Comparison of ENCODE assay signal across 32 cellular contexts in genomic region chr4:94415448-94415847, GRCh38. TPM values are rescaled to one million over a fixed set of nuclear protein-coding genes. Genes with fewer than 3 reads are reported as not detected.
DNase-seq lines count a peak whose midpoint lies in the region; ATAC-seq, FAIRE-seq and TF ChIP-seq lines count a peak whose summit lies in the region.
"Had no signal": no experiment of that assay in that cellular context is flagged by ENCODE, and none has a peak within 500 bp of the region (broad histone marks: within the 10 kb centered on the region; RNA-seq: fewer than 3 reads in every experiment).

No MANE protein-coding gene starts in this region.

- WGBS in HepG2 (ENCODE audit: low lambda C conversion rate) = 79% methylated on average over 3 of the region's 3 CpGs
- 48% methylated on average over 3 of the region's 3 CpGs for WGBS in right lobe of liver (ENCODE audit: insufficient coverage, low coverage, low lambda C conversion rate, missing lambda C conversion rate)
- 82% methylated on average over 3 of the region's 3 CpGs for WGBS in liver
- 87 to 88% (median 87%) methylated on average over 3 of the region's 3 CpGs for WGBS in psoas muscle, 3 donors
- 84 to 86% methylated on average over 3 of the region's 3 CpGs for WGBS in lower leg skin, 2 donors

- H3K27me3 ChIP-seq in HepG2 (ENCODE audit: control insufficient read depth in 1 of 2, insufficient read depth in 2 of 2, low read length in 2 of 2) (no peaks in the 10 kb centered on the region), right lobe of liver (no peaks in the 10 kb centered on the region), liver (ENCODE audit: control insufficient read depth in 4 of 4, insufficient read depth in 4 of 4, low read length in 3 of 4) (no peaks in the 10 kb centered on the region), psoas muscle (ENCODE audit: insufficient read depth in 3 of 3, low read length in 2 of 3) (no peaks in the 10 kb centered on the region)
- H3K27me3 ChIP-seq: BE2C; BLaER1; BLaER1 treated with 17β-estradiol and CSF1 and Interleukin-3, amounts not matched to agents 10 nM and 100 nM had no signal

- H3K9ac ChIP-seq in HepG2 (ENCODE audit: insufficient read depth, low read depth, low read length) = no peak overlapping the region
- H3K9ac ChIP-seq in liver (ENCODE audit: low read depth in 1 of 2, low read length in 2 of 2) = no peak overlapping the region
- H3K9ac ChIP-seq: BLaER1; BLaER1 treated with 17β-estradiol and CSF1 and Interleukin-3, amounts not matched to agents 10 nM and 100 nM had no signal

- no peak overlapping the region for H2AFZ ChIP-seq in HepG2 (ENCODE audit: low read length)

- CTCF ChIA-PET in HepG2 (lab: Yijun Ruan, JAX; ENCODE audit: low intra/inter-chr PET ratio, low total read pairs) = no interaction called here

- intact Hi-C loops in HepG2 (cut with micrococcal nuclease; ENCODE audit: unreplicated experiment) = no loop called here
- intact Hi-C loops in right lobe of liver (cut with DNase I) = no loop called here
- intact Hi-C loops in psoas muscle (cut with DNase I) = no loop called here
- intact Hi-C loops in lower leg skin (cut with DNase I; ENCODE audit: low total_unique reads) = no loop called here

- TF ChIP-seq EP300 in HepG2 (IDR thresholded peaks at IDR 0.05; ENCODE audit: low read depth in 2 of 2, low read length in 2 of 2) (no peak), HepG2 (CRISPR knock-in tag; IDR thresholded peaks at IDR 0.05; ENCODE audit: borderline replicate concordance) (no peak)

- no peaks in the 10 kb centered on the region for H4K20me1 ChIP-seq in HepG2 (ENCODE audit: insufficient read depth, low read length)
- H4K20me1 ChIP-seq: BLaER1; BLaER1 treated with 17β-estradiol and CSF1 and Interleukin-3, amounts not matched to agents 10 nM and 100 nM had no signal

- H3K9me3 ChIP-seq in HepG2 (ENCODE audit: low read length) = no peaks in the 10 kb centered on the region
- H3K9me3 ChIP-seq in right lobe of liver = no peaks in the 10 kb centered on the region
- H3K9me3 ChIP-seq in liver (ENCODE audit: control insufficient read depth in 4 of 4, low read length in 3 of 4) = no peaks in the 10 kb centered on the region
- peaks cover 4% of the 10 kb centered on the region for H3K9me3 ChIP-seq in psoas muscle
- H3K9me3 ChIP-seq: BE2C, BLaER1, Caco-2 had no signal

- H3K4me3 ChIP-seq in HepG2 (replicated peaks in 1 of 3; ENCODE audit: insufficient read depth in 1 of 3, low read depth in 2 of 3, low read length in 3 of 3) (no peak overlapping the region), right lobe of liver (no peak overlapping the region), liver (ENCODE audit: low read depth in 1 of 3, low read length in 3 of 3) (no peak overlapping the region), psoas muscle (no peak overlapping the region), lower leg skin (ENCODE audit: low read depth, poor library complexity, severe bottlenecking) (no peak overlapping the region)
- H3K4me3 ChIP-seq: A549; BLaER1; BLaER1 treated with 17β-estradiol and CSF1 and Interleukin-3, amounts not matched to agents 10 nM and 100 nM had no signal

- H3K27ac ChIP-seq in HepG2 (ENCODE audit: extremely low read length, insufficient read depth, low read length) (no peak overlapping the region), right lobe of liver (peak overlapping the region in 1 of 3 donors; percentile 17), liver (ENCODE audit: low read depth in 1 of 2, low read length in 2 of 2) (no peak overlapping the region), psoas muscle (peak overlapping the region; percentile 90)
- H3K27ac ChIP-seq: 22Rv1; A549; BLaER1; BLaER1 treated with 17β-estradiol and CSF1 and Interleukin-3, amounts not matched to agents 10 nM and 100 nM; C4-2B had no signal

- no peaks in the 10 kb centered on the region for H3K79me2 ChIP-seq in HepG2 (ENCODE audit: insufficient read depth, low read length)

- no peak overlapping the region for H3K4me2 ChIP-seq in HepG2 (ENCODE audit: low read depth, low read length)
- H3K4me2 ChIP-seq: A549; BLaER1; BLaER1 treated with 17β-estradiol and CSF1 and Interleukin-3, amounts not matched to agents 10 nM and 100 nM had no signal

- in situ Hi-C loops in HepG2 (cut with HindIII; ENCODE audit: extremely low pct_ligation_motif_present, low pct_unique_long_range_greater_than_20kb) = no loop called here

- no TSS peak for BruUV-seq in HepG2 (replicated peaks; lab: Mats Ljungman, UMichigan)

- H3K4me1 ChIP-seq in HepG2 (ENCODE audit: insufficient read depth, low read length) = peaks cover 61% of the 10 kb centered on the region
- H3K4me1 ChIP-seq in right lobe of liver = peaks cover 0 to 45% (median 6%) of the 10 kb centered on the region in 4 donors
- H3K4me1 ChIP-seq in liver (ENCODE audit: control insufficient read depth in 4 of 4, insufficient read depth in 4 of 4, low read length in 3 of 4) = peaks cover 3 to 23% (median 14%) of the 10 kb centered on the region in 4 donors
- H3K4me1 ChIP-seq in psoas muscle = peaks cover 44% of the 10 kb centered on the region
- H3K4me1 ChIP-seq: BLaER1 had no signal

- DNase-seq in HepG2 (ENCODE audit: low spot score) (no peak), right lobe of liver (no peak), psoas muscle (no peak), lower leg skin (ENCODE audit: low spot score in 2 of 2) (no peak), T1000 (lab: John Stamatoyannopoulos, UW) (no peak)
- DNase-seq: 8988T; ACHN; AML-193; BE2C; C1 segment of cervical spinal cord; Caco-2; Calu3; CD4-positive, alpha-beta memory T cell; CD4-positive, alpha-beta T cell; CD4-positive, CD25-positive, alpha-beta regulatory T cell; CD8-positive, alpha-beta memory T cell; CD8-positive, alpha-beta T cell; COR-L47; DMS 273 treated with DMSO at 0.1 percent for 48 hours; DMS153; DMS53; DMS79; DMS79 treated with DMSO at 0.1 percent for 48 hours; DND-41; EL had no signal

- POLR2A ChIA-PET in HepG2 (lab: Yijun Ruan, JAX) = interaction anchor here (10.1 kb wide), 1 partner anchor 38 kb away, joined by 94 read pairs; the partner anchor contains the start of gene PDLIM5

- no peak for TF ChIP-seq POLR2A in HepG2 (IDR thresholded peaks at IDR 0.05; ENCODE audit: insufficient read depth in 1 of 2, low read depth in 2 of 2, low read length in 2 of 2)
- no peak for TF ChIP-seq POLR2A in right lobe of liver (IDR thresholded peaks at IDR 0.05)
- TF ChIP-seq POLR2A in lower leg skin (IDR thresholded peaks at IDR 0.05) = no peak

- H3K36me3 ChIP-seq in HepG2 (replicated peaks in 1 of 2; ENCODE audit: control insufficient read depth in 1 of 2, insufficient read depth in 2 of 2, low read length in 2 of 2) (no peaks in the 10 kb centered on the region), right lobe of liver (no peaks in the 10 kb centered on the region), liver (ENCODE audit: control insufficient read depth in 4 of 4, insufficient read depth in 3 of 4, low read depth in 1 of 4, low read length in 3 of 4) (no peaks in the 10 kb centered on the region), psoas muscle (ENCODE audit: insufficient read depth in 1 of 2, low read depth in 1 of 2) (no peaks in the 10 kb centered on the region)
- H3K36me3 ChIP-seq: BE2C; BLaER1; BLaER1 treated with 17β-estradiol and CSF1 and Interleukin-3, amounts not matched to agents 10 nM and 100 nM had no signal

- ATAC-seq in HepG2 (no peak), right lobe of liver (no peak), psoas muscle (no peak)
- ATAC-seq: A549; CD8-positive, alpha-beta T cell had no signal

- TF ChIP-seq CTCF in HepG2 (CRISPR knock-in tag; IDR thresholded peaks at IDR 0.05) (no peak), right lobe of liver (IDR thresholded peaks at IDR 0.05) (no peak), liver (IDR thresholded peaks at IDR 0.05; ENCODE audit: low read depth, low read length, missing input control) (no peak), psoas muscle (IDR thresholded peaks at IDR 0.05) (no peak), lower leg skin (IDR thresholded peaks at IDR 0.05) (no peak)

- TF ChIP-seq RAD21 in HepG2 (CRISPR knock-in tag; IDR thresholded peaks at IDR 0.05) (no peak), liver (IDR thresholded peaks at IDR 0.05) (no peak)

- no peak for FAIRE-seq in HepG2 (lab: Jason Lieb, UNC)
- FAIRE-seq: A204.1, A549 had no signal

TF ChIP-seq in HepG2, 621 proteins besides CTCF, POLR2A, EP300 and RAD21 (continues in another document):
- TF ChIP-seq KDM2A (CRISPR knock-in tag; IDR thresholded peaks at IDR 0.05; ENCODE audit: borderline replicate concordance, low read depth) (no peak), BCL6 (CRISPR knock-in tag; IDR thresholded peaks at IDR 0.05) (peak; percentile 60)

TF ChIP-seq in liver, 16 proteins besides CTCF, POLR2A, EP300 and RAD21 (continues in another document):
- no peak for TF ChIP-seq RXRA (IDR thresholded peaks at IDR 0.05)
- peak; percentile 48 to 57 for TF ChIP-seq HNF4A (conservative IDR thresholded peaks at IDR 0.05)

RNA-seq across cellular contexts. Expression of gene PDLIM5, which starts 36.3 kb away (rescaled TPM):
- 52.8 and 70.2 TPM in 2 replicates for total RNA-seq in HepG2 (2016; rRNA removed; fragmentation: Illumina TruSeq; extraction: Trizol)
- total RNA-seq in HepG2 (2016; cell fraction: cytosol; rRNA removed; fragmentation: Illumina TruSeq; extraction: Trizol; ENCODE audit: low read depth) = 11.2 and 14.5 TPM in 2 replicates
- total RNA-seq in HepG2 (2016; cell fraction: insoluble cytoplasmic fraction; rRNA removed; fragmentation: Illumina TruSeq; extraction: Trizol) = 52.2 and 54.1 TPM in 2 replicates
- 17.9 and 18.7 TPM in 2 replicates for total RNA-seq in HepG2 (2016; cell fraction: membrane; rRNA removed; fragmentation: Illumina TruSeq; extraction: Trizol)
- total RNA-seq in HepG2 (2016; cell fraction: nucleus; rRNA removed; fragmentation: Illumina TruSeq; extraction: Trizol) = 88.4 and 102 TPM in 2 replicates
- polyA plus RNA-seq in HepG2 (2011; rRNA removed) = 107 and 119 TPM in 2 replicates
- polyA plus RNA-seq in HepG2 (2011; cell fraction: cytosol; rRNA removed) = 76.4 TPM in 2 replicates
- polyA plus RNA-seq in HepG2 (2011; cell fraction: nucleus; rRNA removed) = 70.2 and 73.2 TPM in 2 replicates
- 49.7 and 51.7 TPM in 2 replicates for polyA plus RNA-seq in HepG2 (2012)
- polyA plus RNA-seq in HepG2 (2016; cell fraction: cytosol; fragmentation: Illumina TruSeq; extraction: Trizol; ENCODE audit: low read depth) = 3.8 and 5.4 TPM in 2 replicates
- 43.1 and 47.2 TPM in 2 replicates for polyA plus RNA-seq in HepG2 (2016; cell fraction: insoluble cytoplasmic fraction; fragmentation: Illumina TruSeq; extraction: Trizol; ENCODE audit: low read depth)
- 10.0 and 10.3 TPM in 2 replicates for polyA plus RNA-seq in HepG2 (2016; cell fraction: membrane; fragmentation: Illumina TruSeq; extraction: Trizol; ENCODE audit: low read depth)
- 37.0 and 39.1 TPM in 2 replicates for polyA plus RNA-seq in HepG2 (2016; cell fraction: nucleus; fragmentation: Illumina TruSeq; extraction: Trizol; ENCODE audit: insufficient read depth, low read depth)
- polyA minus RNA-seq in HepG2 (2011; rRNA and poly(A)+ RNA removed; ENCODE audit: low replicate concordance) = 133 and 288 TPM in 2 replicates
- 49.8 and 79.5 TPM in 2 replicates for polyA minus RNA-seq in HepG2 (2011; cell fraction: cytosol; rRNA and poly(A)+ RNA removed)
- polyA minus RNA-seq in HepG2 (2011; cell fraction: nucleus; rRNA and poly(A)+ RNA removed) = 358 and 434 TPM in 2 replicates
- 100 to 1,000 TPM in 3 of 6 experiments, 10 to 100 TPM in 3; 71.9 to 135 (median 101) TPM for total RNA-seq in right lobe of liver
- total RNA-seq in liver = 100 to 1,000 TPM in 1 of 2 donors, 10 to 100 TPM in 1; 43.9 to 114 TPM
- polyA plus RNA-seq in liver = 10 to 100 TPM; 19.1 to 91.7 TPM
- total RNA-seq in psoas muscle = 100 to 1,000 TPM; 459 to 840 (median 509) TPM
- 100 to 1,000 TPM; 215 to 533 (median 426) TPM for polyA plus RNA-seq in psoas muscle
- total RNA-seq in lower leg skin = 10 to 100 TPM; 65.8 to 81.4 (median 72.0) TPM
